In genomic region chr2:30139131-30139870, GRCh38 we compare ENCODE assay signal across 10 cellular contexts. TPM values are rescaled to one million over a fixed set of nuclear protein-coding genes. Genes with fewer than 3 reads are reported as not detected.
DNase-seq lines count a peak whose midpoint lies in the region; ATAC-seq and TF ChIP-seq lines count a peak whose summit lies in the region.
"Had no signal": no experiment of that assay in that cellular context is flagged by ENCODE, and none has a peak within 500 bp of the region (broad histone marks: within the 10 kb centered on the region; RNA-seq: fewer than 3 reads in every experiment).

No MANE protein-coding gene starts in this region.

- H4K8ac ChIP-seq in neuronal stem cell (ENCODE audit: low read depth, low read length) = no peak overlapping the region

- H3K27ac ChIP-seq in CD4-positive, CD25-positive, alpha-beta regulatory T cell (ENCODE audit: insufficient read depth, low read length, poor library complexity, severe bottlenecking) = no peak overlapping the region
- H3K27ac ChIP-seq in GM23248 (no peak overlapping the region), neuronal stem cell (replicated peaks; ENCODE audit: low read length) (no peak overlapping the region)

- peaks cover 23% of the 10 kb centered on the region for H3K27me3 Mint-ChIP-seq in CD4-positive, CD25-positive, alpha-beta regulatory T cell
- H3K27me3 Mint-ChIP-seq in activated naive CD8-positive, alpha-beta T cell = no peaks in the 10 kb centered on the region
- peaks cover 20% of the 10 kb centered on the region for H3K27me3 Mint-ChIP-seq in type B pancreatic cell

- no peak overlapping the region for H2BK120ac ChIP-seq in neuronal stem cell (ENCODE audit: low read depth, low read length)

- no peak overlapping the region for H2BK5ac ChIP-seq in neuronal stem cell (ENCODE audit: low read length)

- H3K4me2 ChIP-seq in GM23248 (ENCODE audit: unreplicated experiment) (no peak overlapping the region), neuronal stem cell (ENCODE audit: insufficient read depth, low read length, poor library complexity, severe bottlenecking) (no peak overlapping the region)

- H3F3A ChIP-seq in GM23248 (ENCODE audit: insufficient read depth) = no peaks in the 10 kb centered on the region

- H2BK12ac ChIP-seq in neuronal stem cell (ENCODE audit: low read length) = no peak overlapping the region

- H3K9me3 ChIP-seq in CD4-positive, CD25-positive, alpha-beta regulatory T cell (ENCODE audit: control insufficient read depth in 2 of 2, low read length in 2 of 2) = no peaks in the 10 kb centered on the region
- H3K9me3 ChIP-seq in GM23248 (ENCODE audit: low read depth) = no peaks in the 10 kb centered on the region
- no peaks in the 10 kb centered on the region for H3K9me3 ChIP-seq in neuronal stem cell (replicated peaks in 1 of 2; ENCODE audit: control insufficient read depth in 2 of 2, insufficient read depth in 1 of 2, low read depth in 1 of 2, low read length in 2 of 2)

- peak overlapping the region; percentile 49 for H3K4me3 ChIP-seq in CD4-positive, CD25-positive, alpha-beta regulatory T cell (ENCODE audit: low read depth, low read length)
- H3K4me3 ChIP-seq in GM23248 (no peak overlapping the region), neuronal stem cell (ENCODE audit: low read length in 2 of 2) (no peak overlapping the region)

- H3K27ac Mint-ChIP-seq in CD4-positive, CD25-positive, alpha-beta regulatory T cell = peak overlapping the region in 2 of 3 donors; percentile 75 to 84
- H3K27ac Mint-ChIP-seq in activated naive CD8-positive, alpha-beta T cell = peak overlapping the region; percentile 84
- H3K27ac Mint-ChIP-seq in type B pancreatic cell = no peak overlapping the region
- H3K27ac Mint-ChIP-seq: progenitor cell of endocrine pancreas had no signal

- H3K4me1 Mint-ChIP-seq in CD4-positive, CD25-positive, alpha-beta regulatory T cell = peaks cover 7 to 19% (median 13%) of the 10 kb centered on the region in 4 donors
- H3K4me1 Mint-ChIP-seq in activated naive CD8-positive, alpha-beta T cell (ENCODE audit: low read depth) = peaks cover 19% of the 10 kb centered on the region
- no peaks in the 10 kb centered on the region for H3K4me1 Mint-ChIP-seq in type B pancreatic cell (ENCODE audit: unreplicated experiment)

- no peaks in the 10 kb centered on the region for H3K36me3 Mint-ChIP-seq in CD4-positive, CD25-positive, alpha-beta regulatory T cell
- no peaks in the 10 kb centered on the region for H3K36me3 Mint-ChIP-seq in activated naive CD8-positive, alpha-beta T cell
- H3K36me3 Mint-ChIP-seq in type B pancreatic cell = no peaks in the 10 kb centered on the region

- H3K36me3 ChIP-seq in CD4-positive, CD25-positive, alpha-beta regulatory T cell (ENCODE audit: control insufficient read depth, insufficient read depth, low read length) = no peaks in the 10 kb centered on the region
- no peaks in the 10 kb centered on the region for H3K36me3 ChIP-seq in GM23248 (ENCODE audit: low read depth)
- H3K36me3 ChIP-seq in neuronal stem cell (replicated peaks in 1 of 2; ENCODE audit: control insufficient read depth in 2 of 2, insufficient read depth in 2 of 2, low read length in 2 of 2) = no peaks in the 10 kb centered on the region

- H3K9ac ChIP-seq in GM23248 (no peak overlapping the region), neuronal stem cell (ENCODE audit: low read depth, low read length, poor library complexity) (no peak overlapping the region)

- no peaks in the 10 kb centered on the region for H3K9me3 Mint-ChIP-seq in CD4-positive, CD25-positive, alpha-beta regulatory T cell
- H3K9me3 Mint-ChIP-seq in activated naive CD8-positive, alpha-beta T cell (ENCODE audit: low read depth) = no peaks in the 10 kb centered on the region
- no peaks in the 10 kb centered on the region for H3K9me3 Mint-ChIP-seq in type B pancreatic cell

- H3K18ac ChIP-seq in neuronal stem cell (ENCODE audit: low read length) = no peak overlapping the region

- peak; percentile 30 to 70 (median 64) for DNase-seq in CD4-positive, CD25-positive, alpha-beta regulatory T cell
- no peak for DNase-seq in type B pancreatic cell (ENCODE audit: extremely low spot score, unreplicated experiment)
- DNase-seq in GM23248 = no peak
- no peak for DNase-seq in GM19238 (ENCODE audit: insufficient read length, low spot score)
- DNase-seq in neuronal stem cell (ENCODE audit: low spot score) = no peak
- DNase-seq: NCI-H774 had no signal

- in situ Hi-C loops in GM23248 (cut with MboI) = no loop called here

- TF ChIP-seq CTCF in type B pancreatic cell (conservative IDR thresholded peaks at IDR 0.05) = no peak

- no peaks in the 10 kb centered on the region for H3K79me1 ChIP-seq in neuronal stem cell (ENCODE audit: low read depth, low read length)

- H2AK5ac ChIP-seq in neuronal stem cell (ENCODE audit: low read depth, low read length) = no peak overlapping the region

- H3K4ac ChIP-seq in neuronal stem cell (ENCODE audit: low read length) = no peak overlapping the region

- H2AFZ ChIP-seq in GM23248 (no peak overlapping the region), neuronal stem cell (ENCODE audit: low read length) (no peak overlapping the region)

- no peak overlapping the region for H2BK15ac ChIP-seq in neuronal stem cell (ENCODE audit: low read length)

- no peaks in the 10 kb centered on the region for H3K27me3 ChIP-seq in CD4-positive, CD25-positive, alpha-beta regulatory T cell (ENCODE audit: control insufficient read depth, insufficient read depth, low read length)
- 0 out of 2 replicates have a peak, but pooled peaks cover 6% of the 10 kb centered on the region for H3K27me3 ChIP-seq in GM23248 (replicated peaks; ENCODE audit: insufficient read depth)
- peaks cover 0 to 50% (median 0%) of the 10 kb centered on the region in 3 experiments for H3K27me3 ChIP-seq in neuronal stem cell (ENCODE audit: control insufficient read depth in 3 of 3, insufficient read depth in 3 of 3, low read depth in 1 of 3, low read length in 3 of 3)

- H3K79me2 ChIP-seq in GM23248 (ENCODE audit: insufficient read depth) = no peaks in the 10 kb centered on the region

- no peaks in the 10 kb centered on the region for H3K4me1 ChIP-seq in CD4-positive, CD25-positive, alpha-beta regulatory T cell (ENCODE audit: control insufficient read depth, insufficient read depth, low read length, poor library complexity, severe bottlenecking)
- no peaks in the 10 kb centered on the region for H3K4me1 ChIP-seq in GM23248 (ENCODE audit: insufficient read depth)
- H3K4me1 ChIP-seq in neuronal stem cell (ENCODE audit: control insufficient read depth in 2 of 2, insufficient read depth in 1 of 2, low read depth in 1 of 2, low read length in 2 of 2) = no peaks in the 10 kb centered on the region

- no peaks in the 10 kb centered on the region for H3K9me2 ChIP-seq in GM23248 (ENCODE audit: insufficient read depth)

- peak; percentile 42 to 43 for ATAC-seq in CD4-positive, CD25-positive, alpha-beta regulatory T cell (ENCODE audit: low read depth in 2 of 2)
- peak; percentile 73 for ATAC-seq in GM19397 (IDR thresholded peaks at IDR 0.05; ENCODE audit: unreplicated experiment)
- ATAC-seq in HG03280 (IDR thresholded peaks at IDR 0.05; ENCODE audit: unreplicated experiment) = peak; percentile 70

- peak overlapping the region in 2 of 4 donors; percentile 5 to 53 for H3K4me3 Mint-ChIP-seq in CD4-positive, CD25-positive, alpha-beta regulatory T cell
- peak overlapping the region; percentile 65 for H3K4me3 Mint-ChIP-seq in activated naive CD8-positive, alpha-beta T cell
- no peak overlapping the region for H3K4me3 Mint-ChIP-seq in type B pancreatic cell

- WGBS in GM23248 (ENCODE audit: low coverage in 1 of 2, low lambda C conversion rate in 2 of 2, missing lambda C conversion rate in 2 of 2), 2 experiments = 40 to 46% methylated on average over 6 of the region's 6 CpGs
- WGBS in neuronal stem cell (ENCODE audit: extremely low coverage in 2 of 2, insufficient read length in 2 of 2, insufficient replicate concordance in 1 of 2), 2 donors = no CpG with 5 or more reads among the region's 6 CpGs

- no peaks in the 10 kb centered on the region for H4K20me1 ChIP-seq in GM23248 (ENCODE audit: insufficient read depth)

- no peak overlapping the region for H4K91ac ChIP-seq in neuronal stem cell (ENCODE audit: low read depth, low read length, poor library complexity)

- no peak overlapping the region for H3K23ac ChIP-seq in neuronal stem cell (ENCODE audit: low read depth, low read length, poor library complexity)

- no peak overlapping the region for H3K14ac ChIP-seq in neuronal stem cell (ENCODE audit: low read length)

RNA-seq across cellular contexts. Expression of gene YPEL5, which starts 7.5 kb away (rescaled TPM):
- total RNA-seq in CD4-positive, CD25-positive, alpha-beta regulatory T cell = 616 TPM
- 100 to 1,000 TPM; 158 to 192 (median 168) TPM for polyA plus RNA-seq in CD4-positive, CD25-positive, alpha-beta regulatory T cell
- total RNA-seq in type B pancreatic cell (ENCODE audit: low replicate concordance) = 55.0 and 69.8 TPM in 2 replicates
- 93.6 and 101 TPM in 2 replicates for total RNA-seq in GM23248 (2014; rRNA removed; shearing (Covaris generic))
- polyA plus RNA-seq in GM23248 (2016; fragmentation: Nextera tagmentation; extraction: Ambion mirVana) = 128 and 129 TPM in 2 replicates
- 43.6 TPM for polyA plus RNA-seq in neuronal stem cell (2013, experiment 1 of 2)
- polyA plus RNA-seq in neuronal stem cell (2013, experiment 2 of 2) = 43.0 TPM

Comparison
In these comparisons a context has a peak if more than half of its experiments do, and no peak if none do; other contexts are left out.
1. DNase-seq: peak in CD4-positive, CD25-positive, alpha-beta regulatory T cell (3 of 3); none in type B pancreatic cell (single experiment), GM23248 (single experiment), GM19238 (single experiment) and neuronal stem cell (single experiment).
2. Peak in every context shown above with its lines, with median percentiles within 50 percentile points of each other: ATAC-seq.